Comparison of ENCODE assay signal across 10 cellular contexts in genomic region chrX:15158350-15158735, GRCh38.
DNase-seq lines count a peak whose midpoint lies in the region; ATAC-seq and TF ChIP-seq lines count a peak whose summit lies in the region.
"Had no signal": no experiment of that assay in that cellular context is flagged by ENCODE, and none has a peak within 500 bp of the region (broad histone marks: within the 10 kb centered on the region; RNA-seq: fewer than 3 reads in every experiment).

No MANE protein-coding gene starts in this region.

- no peaks in the 10 kb centered on the region for H3K27me3 Mint-ChIP-seq in effector memory CD8-positive, alpha-beta T cell

- H3K9me3 Mint-ChIP-seq in effector memory CD8-positive, alpha-beta T cell: no peaks in the 10 kb centered on the region

- peaks cover 6 to 19% of the 10 kb centered on the region in 2 donors for H3K4me1 Mint-ChIP-seq in effector memory CD8-positive, alpha-beta T cell (ENCODE audit: low read depth in 2 of 2)

- DNase-seq in effector memory CD8-positive, alpha-beta T cell: no peak
- DNase-seq in stimulated activated CD4-positive, alpha-beta T cell treated with anti-CD3 and anti-CD28 coated beads, Interleukin-2, amount 100 ng/mL, for 48 hours: no peak
- DNase-seq in foreskin fibroblast (no peak), NCI-H2196 (lab: John Stamatoyannopoulos, UW; ENCODE audit: unreplicated experiment) (no peak)
- DNase-seq: body of pancreas, IMR-90, NCI-H187 treated with DMSO at 0.1 percent for 48 hours had no signal

- H3K4me3 ChIP-seq in foreskin fibroblast (ENCODE audit: low read depth in 1 of 2, low read length in 2 of 2): no peak overlapping the region
- H3K4me3 ChIP-seq: body of pancreas had no signal

- peaks cover 2% of the 10 kb centered on the region for H3K36me3 Mint-ChIP-seq in effector memory CD8-positive, alpha-beta T cell (ENCODE audit: insufficient read depth)

- TF ChIP-seq CTCF in foreskin fibroblast (IDR thresholded peaks at IDR 0.05; ENCODE audit: low read depth, low read length): no peak

- H3K27ac Mint-ChIP-seq in effector memory CD8-positive, alpha-beta T cell: peak overlapping the region; percentile 88 to 89

- H3K4me3 Mint-ChIP-seq in effector memory CD8-positive, alpha-beta T cell: peak overlapping the region; percentile 74 to 77

- ATAC-seq in GM18498 (IDR thresholded peaks at IDR 0.05; ENCODE audit: unreplicated experiment) (peak; percentile 29), GM19438 (IDR thresholded peaks at IDR 0.05; ENCODE audit: low read depth, unreplicated experiment) (peak; percentile 2), HG03442 (IDR thresholded peaks at IDR 0.05; ENCODE audit: unreplicated experiment) (peak; percentile 13)
- ATAC-seq in effector memory CD8-positive, alpha-beta T cell (replicated peaks): no peak
- ATAC-seq: body of pancreas had no signal
